ENCODE assay signal across 1 cellular context in the genomic region with DNA sequence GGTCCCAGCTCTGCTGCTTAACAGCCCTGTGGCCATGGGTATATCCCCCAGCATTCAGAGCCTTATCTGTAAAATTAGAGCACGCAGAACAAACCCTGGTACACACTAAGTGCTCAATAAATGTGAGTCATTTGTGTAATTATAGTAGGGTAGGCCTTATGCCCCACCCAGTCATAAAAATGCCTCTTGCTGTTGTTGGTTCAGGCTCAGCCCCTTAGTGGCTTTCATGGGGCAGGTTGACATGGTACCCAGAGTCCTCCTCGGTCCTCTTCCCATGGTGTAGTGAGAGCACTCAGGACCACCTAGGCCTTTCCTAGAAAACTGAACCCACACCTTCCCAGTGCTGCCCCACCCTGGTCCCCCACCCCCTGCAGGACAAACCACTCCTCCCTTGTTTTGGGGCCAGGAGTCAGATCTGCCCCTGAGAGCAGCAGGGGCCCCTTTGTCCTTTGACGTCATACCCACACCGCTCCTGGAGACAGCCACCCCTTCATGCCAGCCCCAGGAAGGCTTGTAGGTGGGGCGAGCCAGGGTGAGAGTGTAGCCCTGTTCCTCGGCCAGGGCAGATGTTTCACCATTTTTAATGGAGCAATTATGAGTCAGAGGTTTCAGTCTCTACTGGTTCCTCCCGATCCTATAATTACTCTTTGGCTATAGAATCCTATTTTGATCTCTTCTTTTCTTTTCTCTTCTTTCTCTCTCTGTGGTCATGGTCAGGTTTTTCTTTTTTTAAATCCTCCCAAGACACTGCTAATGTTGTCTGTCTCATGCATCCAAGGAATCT.
TF ChIP-seq lines count a peak whose summit lies in the region.

No MANE protein-coding gene starts in this region.

TF ChIP-seq in HEK293, 187 proteins besides CTCF, POLR2A, EP300 and RAD21 (continued from another document and continues in another):
- TF ChIP-seq ZBTB20 (tag by site-specific recombination; IDR thresholded peaks at IDR 0.05) (peak; percentile 81), ZBTB1 (tag by site-specific recombination; IDR thresholded peaks at IDR 0.05) (0 out of 2 replicates have a peak, but pooled peaks have one; percentile 42), REPIN1 (tag by site-specific recombination; IDR thresholded peaks at IDR 0.05; ENCODE audit: low read depth) (peak; percentile 81; the same call in 1 of the 2 replicates), GLIS1 (tag by site-specific recombination; IDR thresholded peaks at IDR 0.05) (peak; percentile 95), MZF1 (tag by site-specific recombination; IDR thresholded peaks at IDR 0.05; ENCODE audit: borderline replicate concordance) (peak; percentile 85), YY1 (tag by site-specific recombination; IDR thresholded peaks at IDR 0.05) (no peak), ZNF548 (tag by site-specific recombination; IDR thresholded peaks at IDR 0.05) (no peak; the same call in 1 of the 2 replicates), ZNF626 (tag by site-specific recombination; IDR thresholded peaks at IDR 0.05) (no peak), ZNF558 (tag by site-specific recombination; IDR thresholded peaks at IDR 0.05) (peak; percentile 23; the same call in 1 of the 2 replicates), ZSCAN30 (tag by site-specific recombination; IDR thresholded peaks at IDR 0.05) (peak; percentile 64; the same call in 1 of the 2 replicates), ZEB2 (tag by site-specific recombination; IDR thresholded peaks at IDR 0.05) (peak; percentile 26), KLF1 (tag by site-specific recombination; IDR thresholded peaks at IDR 0.05) (peak; percentile 100), ZNF76 (tag by site-specific recombination; IDR thresholded peaks at IDR 0.05; ENCODE audit: borderline replicate concordance, low read depth) (peak; percentile 93), KLF7 (tag by site-specific recombination; IDR thresholded peaks at IDR 0.05; ENCODE audit: borderline replicate concordance) (peak; percentile 99), ZNF335 (tag by site-specific recombination; conservative IDR thresholded peaks at IDR 0.05) (peak; percentile 77), ZNF23 (tag by site-specific recombination; IDR thresholded peaks at IDR 0.05; ENCODE audit: borderline replicate concordance) (no peak), KLF9 (tag by site-specific recombination; IDR thresholded peaks at IDR 0.05; ENCODE audit: low read depth) (peak; percentile 82), ZNF175 (tag by site-specific recombination; IDR thresholded peaks at IDR 0.05) (no peak), TRIM28 (IDR thresholded peaks at IDR 0.05; ENCODE audit: borderline replicate concordance, low read length) (peak; percentile 50; the same call in 1 of the 2 replicates), KLF10 (tag by site-specific recombination; IDR thresholded peaks at IDR 0.05) (peak; percentile 79; the same call in 1 of the 2 replicates), ZNF221 (tag by site-specific recombination; IDR thresholded peaks at IDR 0.05; ENCODE audit: borderline replicate concordance) (peak; percentile 79; the same call in 1 of the 2 replicates), ZNF10 (tag by site-specific recombination; IDR thresholded peaks at IDR 0.05) (peak; percentile 81), ZNF2 (tag by site-specific recombination; IDR thresholded peaks at IDR 0.05) (0 out of 2 replicates have a peak, but pooled peaks have one; percentile 44), REST (tag by site-specific recombination; IDR thresholded peaks at IDR 0.05) (peak; percentile 31; the same call in 1 of the 2 replicates), ZNF391 (tag by site-specific recombination; IDR thresholded peaks at IDR 0.05; ENCODE audit: borderline replicate concordance, low read depth) (peak; percentile 59; the same call in 1 of the 2 replicates), ZIC2 (tag by site-specific recombination; IDR thresholded peaks at IDR 0.05) (peak; percentile 97), ZNF350 (tag by site-specific recombination; IDR thresholded peaks at IDR 0.05) (no peak), ZBTB6 (tag by site-specific recombination; IDR thresholded peaks at IDR 0.05) (peak; percentile 22; the same call in 1 of the 2 replicates), RBAK (tag by site-specific recombination; IDR thresholded peaks at IDR 0.05) (no peak), SP3 (tag by site-specific recombination; IDR thresholded peaks at IDR 0.05) (peak; percentile 79), YY2 (tag by site-specific recombination; IDR thresholded peaks at IDR 0.05) (no peak), KLF16 (tag by site-specific recombination; IDR thresholded peaks at IDR 0.05) (peak; percentile 78), ZBTB44 (tag by site-specific recombination; IDR thresholded peaks at IDR 0.05) (peak; percentile 78), ZNF600 (tag by site-specific recombination; IDR thresholded peaks at IDR 0.05) (peak; percentile 70; the same call in 1 of the 2 replicates), OSR2 (tag by site-specific recombination; IDR thresholded peaks at IDR 0.05) (peak; percentile 82), ZNF610 (tag by site-specific recombination; IDR thresholded peaks at IDR 0.05; ENCODE audit: borderline replicate concordance) (peak; percentile 45; the same call in 1 of the 2 replicates), ZNF19 (tag by site-specific recombination; IDR thresholded peaks at IDR 0.05; ENCODE audit: low read depth) (no peak), ZBTB7A (tag by site-specific recombination; IDR thresholded peaks at IDR 0.05; ENCODE audit: low read depth) (peak; percentile 73), ZNF239 (tag by site-specific recombination; IDR thresholded peaks at IDR 0.05) (peak; percentile 7; the same call in 1 of the 2 replicates), ZSCAN23 (tag by site-specific recombination; IDR thresholded peaks at IDR 0.05) (peak; percentile 74; the same call in 1 of the 2 replicates)
- TF ChIP-seq, protein P1, sequence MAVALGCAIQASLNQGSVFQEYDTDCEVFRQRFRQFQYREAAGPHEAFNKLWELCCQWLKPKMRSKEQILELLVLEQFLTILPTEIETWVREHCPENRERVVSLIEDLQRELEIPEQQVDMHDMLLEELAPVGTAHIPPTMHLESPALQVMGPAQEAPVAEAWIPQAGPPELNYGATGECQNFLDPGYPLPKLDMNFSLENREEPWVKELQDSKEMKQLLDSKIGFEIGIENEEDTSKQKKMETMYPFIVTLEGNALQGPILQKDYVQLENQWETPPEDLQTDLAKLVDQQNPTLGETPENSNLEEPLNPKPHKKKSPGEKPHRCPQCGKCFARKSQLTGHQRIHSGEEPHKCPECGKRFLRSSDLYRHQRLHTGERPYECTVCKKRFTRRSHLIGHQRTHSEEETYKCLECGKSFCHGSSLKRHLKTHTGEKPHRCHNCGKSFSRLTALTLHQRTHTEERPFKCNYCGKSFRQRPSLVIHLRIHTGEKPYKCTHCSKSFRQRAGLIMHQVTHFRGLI (tag by site-specific recombination; IDR thresholded peaks at IDR 0.05), result peak; percentile 61; the same call in 1 of the 2 replicates
- TF ChIP-seq, protein P2, sequence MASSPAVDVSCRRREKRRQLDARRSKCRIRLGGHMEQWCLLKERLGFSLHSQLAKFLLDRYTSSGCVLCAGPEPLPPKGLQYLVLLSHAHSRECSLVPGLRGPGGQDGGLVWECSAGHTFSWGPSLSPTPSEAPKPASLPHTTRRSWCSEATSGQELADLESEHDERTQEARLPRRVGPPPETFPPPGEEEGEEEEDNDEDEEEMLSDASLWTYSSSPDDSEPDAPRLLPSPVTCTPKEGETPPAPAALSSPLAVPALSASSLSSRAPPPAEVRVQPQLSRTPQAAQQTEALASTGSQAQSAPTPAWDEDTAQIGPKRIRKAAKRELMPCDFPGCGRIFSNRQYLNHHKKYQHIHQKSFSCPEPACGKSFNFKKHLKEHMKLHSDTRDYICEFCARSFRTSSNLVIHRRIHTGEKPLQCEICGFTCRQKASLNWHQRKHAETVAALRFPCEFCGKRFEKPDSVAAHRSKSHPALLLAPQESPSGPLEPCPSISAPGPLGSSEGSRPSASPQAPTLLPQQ (tag by site-specific recombination; IDR thresholded peaks at IDR 0.05), result peak; percentile 88
- TF ChIP-seq, protein P3, sequence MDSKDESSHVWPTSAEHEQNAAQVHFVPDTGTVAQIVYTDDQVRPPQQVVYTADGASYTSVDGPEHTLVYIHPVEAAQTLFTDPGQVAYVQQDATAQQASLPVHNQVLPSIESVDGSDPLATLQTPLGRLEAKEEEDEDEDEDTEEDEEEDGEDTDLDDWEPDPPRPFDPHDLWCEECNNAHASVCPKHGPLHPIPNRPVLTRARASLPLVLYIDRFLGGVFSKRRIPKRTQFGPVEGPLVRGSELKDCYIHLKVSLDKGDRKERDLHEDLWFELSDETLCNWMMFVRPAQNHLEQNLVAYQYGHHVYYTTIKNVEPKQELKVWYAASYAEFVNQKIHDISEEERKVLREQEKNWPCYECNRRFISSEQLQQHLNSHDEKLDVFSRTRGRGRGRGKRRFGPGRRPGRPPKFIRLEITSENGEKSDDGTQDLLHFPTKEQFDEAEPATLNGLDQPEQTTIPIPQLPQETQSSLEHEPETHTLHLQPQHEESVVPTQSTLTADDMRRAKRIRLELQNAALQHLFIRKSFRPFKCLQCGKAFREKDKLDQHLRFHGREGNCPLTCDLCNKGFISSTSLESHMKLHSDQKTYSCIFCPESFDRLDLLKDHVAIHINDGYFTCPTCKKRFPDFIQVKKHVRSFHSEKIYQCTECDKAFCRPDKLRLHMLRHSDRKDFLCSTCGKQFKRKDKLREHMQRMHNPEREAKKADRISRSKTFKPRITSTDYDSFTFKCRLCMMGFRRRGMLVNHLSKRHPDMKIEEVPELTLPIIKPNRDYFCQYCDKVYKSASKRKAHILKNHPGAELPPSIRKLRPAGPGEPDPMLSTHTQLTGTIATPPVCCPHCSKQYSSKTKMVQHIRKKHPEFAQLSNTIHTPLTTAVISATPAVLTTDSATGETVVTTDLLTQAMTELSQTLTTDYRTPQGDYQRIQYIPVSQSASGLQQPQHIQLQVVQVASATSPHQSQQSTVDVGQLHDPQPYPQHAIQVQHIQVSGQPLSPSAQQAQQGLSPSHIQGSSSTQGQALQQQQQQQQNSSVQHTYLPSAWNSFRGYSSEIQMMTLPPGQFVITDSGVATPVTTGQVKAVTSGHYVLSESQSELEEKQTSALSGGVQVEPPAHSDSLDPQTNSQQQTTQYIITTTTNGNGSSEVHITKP (tag by site-specific recombination; IDR thresholded peaks at IDR 0.05), result peak; percentile 97
- TF ChIP-seq, protein P4, sequence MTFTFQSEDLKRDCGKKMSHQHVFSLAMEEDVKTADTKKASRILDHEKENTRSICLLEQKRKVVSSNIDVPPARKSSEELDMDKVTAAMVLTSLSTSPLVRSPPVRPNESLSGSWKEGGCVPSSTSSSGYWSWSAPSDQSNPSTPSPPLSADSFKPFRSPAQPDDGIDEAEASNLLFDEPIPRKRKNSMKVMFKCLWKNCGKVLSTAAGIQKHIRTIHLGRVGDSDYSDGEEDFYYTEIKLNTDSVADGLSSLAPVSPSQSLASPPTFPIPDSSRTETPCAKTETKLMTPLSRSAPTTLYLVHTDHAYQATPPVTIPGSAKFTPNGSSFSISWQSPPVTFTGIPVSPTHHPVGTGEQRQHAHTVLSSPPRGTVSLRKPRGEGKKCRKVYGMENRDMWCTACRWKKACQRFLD (tag by site-specific recombination; IDR thresholded peaks at IDR 0.05), result no peak
